ENCODE assay signal across 13 cellular contexts in genomic region chr14:22888662-22889061, GRCh38. TPM values are rescaled to one million over a fixed set of nuclear protein-coding genes. Genes with fewer than 3 reads are reported as not detected.
DNase-seq lines count a peak whose midpoint lies in the region; ATAC-seq and TF ChIP-seq lines count a peak whose summit lies in the region.
"Had no signal": no experiment of that assay in that cellular context is flagged by ENCODE, and none has a peak within 500 bp of the region (broad histone marks: within the 10 kb centered on the region; RNA-seq: fewer than 3 reads in every experiment).

No MANE protein-coding gene starts in this region.

- H3K36me3 Mint-ChIP-seq in IgD-negative memory B cell (peaks cover 2% of the 10 kb centered on the region), T-helper 17 cell (ENCODE audit: low read depth) (peaks cover 7% of the 10 kb centered on the region)
- H3K36me3 Mint-ChIP-seq in naive thymus-derived CD4-positive, alpha-beta T cell: peaks cover 0 to 15% (median 8%) of the 10 kb centered on the region in 5 donors

- H3K9me3 ChIP-seq in T-helper 17 cell (ENCODE audit: control insufficient read depth, low read length, poor library complexity, severe bottlenecking) (no peaks in the 10 kb centered on the region), WERI-Rb-1 (ENCODE audit: severe bottlenecking) (no peaks in the 10 kb centered on the region)
- H3K9me3 ChIP-seq in naive thymus-derived CD4-positive, alpha-beta T cell (ENCODE audit: control insufficient read depth in 2 of 3, low read length in 3 of 3): no peaks in the 10 kb centered on the region
- H3K9me3 ChIP-seq: neutrophil, upper lobe of right lung had no signal

- H3K36me3 ChIP-seq in naive thymus-derived CD4-positive, alpha-beta T cell (ENCODE audit: control insufficient read depth in 2 of 3, insufficient read depth in 3 of 3, low read length in 3 of 3): no peaks in the 10 kb centered on the region
- H3K36me3 ChIP-seq in WERI-Rb-1: no peaks in the 10 kb centered on the region

- peak overlapping the region; percentile 75 for H3K27ac ChIP-seq in naive thymus-derived CD4-positive, alpha-beta T cell (ENCODE audit: low read depth, low read length)
- no peak overlapping the region for H3K27ac ChIP-seq in WERI-Rb-1
- H3K27ac ChIP-seq: neutrophil, upper lobe of right lung had no signal

- POLR2A ChIA-PET in naive thymus-derived CD4-positive, alpha-beta T cell (lab: Charles Lee): interaction anchor here (0.7 to 10.6 kb wide), 9 partner anchors 8 to 1046 kb away, joined by 3 to 145 read pairs (median 5); partner anchors contain the start of genes DAD1, LRP10 and RBM23

- intact Hi-C loops in naive thymus-derived CD4-positive, alpha-beta T cell (cut with micrococcal nuclease): loop anchor here (1.0 to 5.0 kb wide), 2 partner anchors 31 to 61 kb away; partner anchors contain the start of genes MRPL52 (in 1 of the 2) and RBM23 (in 1 of the 2)
- intact Hi-C loops in cardiac septum (cut with DNase I): no loop called here

- ATAC-seq in T-helper 17 cell: no peak
- no peak for ATAC-seq in naive thymus-derived CD4-positive, alpha-beta T cell
- ATAC-seq: stimulated activated naive CD8-positive, alpha-beta T cell treated with anti-CD3 and anti-CD28 coated beads, Interleukin-15, amount 100 ng/mL, for 72 hours; upper lobe of right lung had no signal

- peaks cover 33 to 53% (median 34%) of the 10 kb centered on the region in 3 donors for H3K4me1 Mint-ChIP-seq in IgD-negative memory B cell
- peaks cover 42% of the 10 kb centered on the region for H3K4me1 Mint-ChIP-seq in T-helper 17 cell
- peaks cover 34 to 61% (median 53%) of the 10 kb centered on the region in 7 donors for H3K4me1 Mint-ChIP-seq in naive thymus-derived CD4-positive, alpha-beta T cell

- peaks cover 21 to 47% of the 10 kb centered on the region in 2 donors for H3K4me1 ChIP-seq in naive thymus-derived CD4-positive, alpha-beta T cell (ENCODE audit: control insufficient read depth in 2 of 2, insufficient read depth in 2 of 2, low read length in 2 of 2)

- H3K27me3 ChIP-seq in naive thymus-derived CD4-positive, alpha-beta T cell (ENCODE audit: control insufficient read depth in 2 of 2, insufficient read depth in 2 of 2, low read length in 2 of 2): no peaks in the 10 kb centered on the region
- H3K27me3 ChIP-seq in WERI-Rb-1 (ENCODE audit: insufficient read depth, low read depth, severe bottlenecking): no peaks in the 10 kb centered on the region
- H3K27me3 ChIP-seq: upper lobe of right lung had no signal

- no peaks in the 10 kb centered on the region for H3K9me3 Mint-ChIP-seq in IgD-negative memory B cell
- H3K9me3 Mint-ChIP-seq in naive thymus-derived CD4-positive, alpha-beta T cell: no peaks in the 10 kb centered on the region
- H3K9me3 Mint-ChIP-seq: stimulated activated naive CD8-positive, alpha-beta T cell treated with anti-CD3 and anti-CD28 coated beads, Interleukin-15, amount 100 ng/mL, for 72 hours had no signal

- DNase-seq in T-helper 17 cell (no peak), hippocampal formation (lab: John Stamatoyannopoulos, UW) (no peak), cardiac septum (ENCODE audit: low spot score) (no peak), WERI-Rb-1 (no peak)
- DNase-seq in naive thymus-derived CD4-positive, alpha-beta T cell: peak in 5 of 9 donors; percentile 14 to 48 (median 29)
- DNase-seq in activated CD4-positive, CD25-positive, alpha-beta regulatory T cell treated with anti-CD3 and anti-CD28 coated beads, Interleukin-2, amount 50 U/mL, for 72 hours: no peak
- DNase-seq: endodermal cell, KBM-7, upper lobe of right lung had no signal

- H3K4me3 ChIP-seq in GM08714 (ENCODE audit: low read length): peak overlapping the region; percentile 83; the same call in 1 of the 2 replicates
- H3K4me3 ChIP-seq in naive thymus-derived CD4-positive, alpha-beta T cell (ENCODE audit: low read length): peak overlapping the region; percentile 77
- no peak overlapping the region for H3K4me3 ChIP-seq in WERI-Rb-1 (ENCODE audit: low read depth, low read length)

- TF ChIP-seq CTCF in WERI-Rb-1 (IDR thresholded peaks at IDR 0.05; ENCODE audit: low read depth, low read length): no peak

- CTCF ChIA-PET in naive thymus-derived CD4-positive, alpha-beta T cell (lab: Charles Lee): interaction anchor here (0.6 to 8.0 kb wide), 13 partner anchors 8 to 944 kb away, joined by 3 to 75 read pairs (median 5); partner anchors contain the start of genes LRP10 and RBM23

- H3K4me3 Mint-ChIP-seq in IgD-negative memory B cell (peak overlapping the region; percentile 94 to 97 (median 94)), T-helper 17 cell (peak overlapping the region; percentile 93)
- H3K4me3 Mint-ChIP-seq in naive thymus-derived CD4-positive, alpha-beta T cell: peak overlapping the region; percentile 33 to 100 (median 92)
- H3K4me3 Mint-ChIP-seq: endodermal cell had no signal

- H3K27me3 Mint-ChIP-seq in IgD-negative memory B cell (no peaks in the 10 kb centered on the region), T-helper 17 cell (no peaks in the 10 kb centered on the region)
- peaks cover 0 to 16% (median 0%) of the 10 kb centered on the region in 5 donors for H3K27me3 Mint-ChIP-seq in naive thymus-derived CD4-positive, alpha-beta T cell

- H3K27ac Mint-ChIP-seq in IgD-negative memory B cell (peak overlapping the region; percentile 95 to 99 (median 97)), T-helper 17 cell (peak overlapping the region; percentile 91)
- H3K27ac Mint-ChIP-seq in naive thymus-derived CD4-positive, alpha-beta T cell: peak overlapping the region; percentile 42 to 98 (median 96)
- H3K27ac Mint-ChIP-seq: endodermal cell; stimulated activated naive CD8-positive, alpha-beta T cell treated with anti-CD3 and anti-CD28 coated beads, Interleukin-15, amount 100 ng/mL, for 72 hours had no signal

RNA-seq across cellular contexts. Expression of gene REM2, which starts 5.6 kb away (rescaled TPM):
- polyA plus RNA-seq in IgD-negative memory B cell: 2.6 TPM
- 1 to 10 TPM; 7.2 to 8.7 TPM for total RNA-seq in T-helper 17 cell
- 1 to 10 TPM in 4 of 5 experiments, under 1 TPM in 1; 0.97 to 8.6 (median 5.4) TPM for total RNA-seq in naive thymus-derived CD4-positive, alpha-beta T cell
- 1 to 10 TPM in 1 of 2 donors, under 1 TPM in 1; 0.58 to 1.4 TPM for polyA plus RNA-seq in naive thymus-derived CD4-positive, alpha-beta T cell
- total RNA-seq in cardiac septum: 0.19 TPM

RNA-seq across cellular contexts. Expression of gene LRP10, which starts 17.1 kb away (rescaled TPM):
- polyA plus RNA-seq in IgD-negative memory B cell: 113 TPM
- total RNA-seq in T-helper 17 cell: 10 to 100 TPM; 76.9 to 84.5 TPM
- 10 to 100 TPM; 55.5 to 76.1 (median 72.3) TPM for total RNA-seq in naive thymus-derived CD4-positive, alpha-beta T cell
- polyA plus RNA-seq in naive thymus-derived CD4-positive, alpha-beta T cell: 100 to 1,000 TPM in 1 of 2 donors, 10 to 100 TPM in 1; 68.0 to 103 TPM
- total RNA-seq in cardiac septum: 71.0 TPM

RNA-seq across cellular contexts. Expression of gene RBM23, which starts 30.3 kb away (rescaled TPM):
- polyA plus RNA-seq in IgD-negative memory B cell: 49.7 TPM
- 10 to 100 TPM; 77.3 to 88.9 TPM for total RNA-seq in T-helper 17 cell
- total RNA-seq in naive thymus-derived CD4-positive, alpha-beta T cell: 100 to 1,000 TPM in 2 of 5 experiments, 10 to 100 TPM in 3; 91.9 to 140 (median 99.1) TPM
- polyA plus RNA-seq in naive thymus-derived CD4-positive, alpha-beta T cell: 10 to 100 TPM; 51.2 to 75.0 TPM
- 48.1 TPM for total RNA-seq in cardiac septum

RNA-seq across cellular contexts. Expression of gene PRMT5, which starts 40.5 kb away (rescaled TPM):
- polyA plus RNA-seq in IgD-negative memory B cell: 45.0 TPM
- total RNA-seq in T-helper 17 cell: 10 to 100 TPM; 22.8 to 33.9 TPM
- 10 to 100 TPM; 24.9 to 82.8 (median 34.2) TPM for total RNA-seq in naive thymus-derived CD4-positive, alpha-beta T cell
- 10 to 100 TPM; 61.8 to 64.5 TPM for polyA plus RNA-seq in naive thymus-derived CD4-positive, alpha-beta T cell
- total RNA-seq in cardiac septum: 40.2 TPM

RNA-seq across cellular contexts. Expression of gene MMP14, which starts 52.3 kb away (rescaled TPM):
- not detected for polyA plus RNA-seq in IgD-negative memory B cell
- total RNA-seq in T-helper 17 cell (1 to 10 TPM in 1 of 2 donors, under 1 TPM in 1; 0.85 to 1.0 TPM), cardiac septum (26.1 TPM)
- total RNA-seq in naive thymus-derived CD4-positive, alpha-beta T cell: 1 to 10 TPM; 1.8 to 6.6 (median 2.0) TPM
- not detected for polyA plus RNA-seq in naive thymus-derived CD4-positive, alpha-beta T cell

Comparison
In these comparisons a context has a peak if more than half of its experiments do, and no peak if none do; other contexts are left out.
1. DNase-seq: peak in naive thymus-derived CD4-positive, alpha-beta T cell (5 of 9); none in T-helper 17 cell (0 of 3), hippocampal formation (0 of 2), activated CD4-positive, CD25-positive, alpha-beta regulatory T cell treated with anti-CD3 and anti-CD28 coated beads, Interleukin-2, amount 50 U/mL, for 72 hours (single experiment), cardiac septum (single experiment) and WERI-Rb-1 (single experiment).
2. Peak in every context shown above with its lines, with median percentiles within 50 percentile points of each other: H3K27ac Mint-ChIP-seq and H3K4me3 Mint-ChIP-seq.